21 cellular contexts compared by ENCODE assay signal in the genomic region with DNA sequence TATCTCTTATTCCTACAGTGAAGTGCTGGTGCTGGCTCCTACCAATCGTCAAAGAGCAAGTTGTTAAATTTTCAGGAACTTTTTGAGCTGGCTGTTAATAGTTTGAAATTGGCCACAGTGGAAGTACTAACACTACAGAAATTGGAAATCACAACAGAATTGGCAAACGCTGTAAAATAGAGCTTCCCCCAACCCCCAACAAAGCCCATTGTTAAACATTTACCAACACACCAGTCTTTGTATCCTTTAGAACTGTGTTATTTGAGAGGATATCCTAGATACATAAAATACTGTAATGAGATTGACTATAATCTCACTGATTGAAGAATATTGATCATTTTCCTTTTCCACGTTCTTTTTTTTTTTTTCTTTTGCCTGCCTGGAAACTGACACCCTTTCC.
"Had no signal": no experiment of that assay in that cellular context is flagged by ENCODE, and none has a peak within 500 bp of the region (broad histone marks: within the 10 kb centered on the region; RNA-seq: fewer than 3 reads in every experiment).

No MANE protein-coding gene starts in this region.

- H3K36me3 ChIP-seq: lower lobe of right lung, thoracic aorta, upper lobe of right lung had no signal

- H3K27ac ChIP-seq: body of pancreas, foreskin keratinocyte, heart left ventricle, lower lobe of right lung, stomach, thoracic aorta, upper lobe of right lung had no signal

- H3K4me3 ChIP-seq: body of pancreas, heart left ventricle, lower lobe of right lung, smooth muscle cell, stomach, thoracic aorta, upper lobe of right lung had no signal

- ATAC-seq: body of pancreas, foreskin keratinocyte, heart left ventricle, left cardiac atrium, lower lobe of right lung, right cardiac atrium, upper lobe of right lung had no signal

- H3K4me3 Mint-ChIP-seq: activated naive CD4-positive, alpha-beta T cell treated with anti-CD3 and anti-CD28 coated beads, Interleukin-2, amount 10 ng/mL, durations not matched to agents 7 days and 5 days; central memory CD8-positive, alpha-beta T cell; immature natural killer cell; naive B cell had no signal

- H3K4me1 Mint-ChIP-seq: central memory CD8-positive, alpha-beta T cell; naive B cell had no signal

- H3K4me1 ChIP-seq: body of pancreas, lower lobe of right lung, upper lobe of right lung had no signal

- H3K9me3 Mint-ChIP-seq: activated naive CD4-positive, alpha-beta T cell treated with anti-CD3 and anti-CD28 coated beads, Interleukin-2, amount 10 ng/mL, durations not matched to agents 7 days and 5 days; activated T-helper 2 cell treated with anti-CD3 and anti-CD28 coated beads, Interferon-gamma antibody, Interleukin-2, Interleukin-4, amounts not matched to agents 10 μg/mL and 5 μg/mL and 100 μg/mL, durations not matched to agents 14 hours and 24 hours and 36 hours; central memory CD8-positive, alpha-beta T cell; immature natural killer cell had no signal

- H3K27ac Mint-ChIP-seq: progenitor cell of endocrine pancreas had no signal

- H3K9me3 ChIP-seq: body of pancreas, heart left ventricle, lower lobe of right lung, stomach, thoracic aorta, upper lobe of right lung had no signal

- H3K27me3 Mint-ChIP-seq: activated naive CD4-positive, alpha-beta T cell treated with anti-CD3 and anti-CD28 coated beads, Interleukin-2, amount 10 ng/mL, durations not matched to agents 7 days and 5 days; central memory CD8-positive, alpha-beta T cell; naive B cell; progenitor cell of endocrine pancreas had no signal

- H3K27me3 ChIP-seq: body of pancreas, foreskin keratinocyte, heart left ventricle, stomach, upper lobe of right lung had no signal

- DNase-seq: activated CD4-positive, alpha-beta T cell treated with anti-CD3 and anti-CD28 coated beads for 1 hour; activated CD4-positive, alpha-beta T cell treated with anti-CD3 and anti-CD28 coated beads, Interleukin-2, amount 50 U/mL, for 4 hours; activated naive CD4-positive, alpha-beta T cell treated with anti-CD3 and anti-CD28 coated beads, Interleukin-2, amount 10 ng/mL, durations not matched to agents 7 days and 5 days; body of pancreas; cortex of kidney; effector memory CD4-positive, alpha-beta T cell; heart left ventricle; immature natural killer cell; left cardiac atrium; lower lobe of right lung; naive B cell; right cardiac atrium; stomach; T-helper 9 cell; upper lobe of right lung had no signal

- H3K4me2 ChIP-seq: smooth muscle cell had no signal

- H3K36me3 Mint-ChIP-seq: activated naive CD4-positive, alpha-beta T cell treated with anti-CD3 and anti-CD28 coated beads, Interleukin-2, amount 10 ng/mL, durations not matched to agents 7 days and 5 days; naive B cell had no signal
